ENCODE assay signal across 8 cellular contexts in genomic region chr19:55259540-55260210, GRCh38. TPM values are rescaled to one million over a fixed set of nuclear protein-coding genes. Genes with fewer than 3 reads are reported as not detected.
DNase-seq lines count a peak whose midpoint lies in the region; ATAC-seq and TF ChIP-seq lines count a peak whose summit lies in the region.

No MANE protein-coding gene starts in this region.

- POLR2A ChIA-PET in CD8-positive, alpha-beta T cell (lab: Charles Lee), result interaction anchor here (0.6 to 4.5 kb wide), 14 partner anchors 13 to 395 kb away, joined by 3 to 56 read pairs (median 6); partner anchors contain the start of genes HSPBP1, KMT5C, PPP1R12C and TMEM238

- ATAC-seq in CD8-positive, alpha-beta T cell, result no peak
- ATAC-seq in HG03457 (IDR thresholded peaks at IDR 0.05; ENCODE audit: unreplicated experiment) (no peak), HG03139 (IDR thresholded peaks at IDR 0.05; ENCODE audit: unreplicated experiment) (no peak)

- H3K4me3 ChIP-seq in CD8-positive, alpha-beta T cell (ENCODE audit: low read depth, low read length), result peak overlapping the region; percentile 80
- H3K4me3 ChIP-seq in OCI-LY3 (ENCODE audit: low read length), result peak overlapping the region; percentile 97

- H3K27ac Mint-ChIP-seq in CD8-positive, alpha-beta T cell, result peak overlapping the region; percentile 97
- peak overlapping the region; percentile 99 for H3K27ac Mint-ChIP-seq in nephron progenitor cell

- peak overlapping the region; percentile 87 for H3K27ac ChIP-seq in CD8-positive, alpha-beta T cell (ENCODE audit: low read depth, low read length)
- H3K27ac ChIP-seq in OCI-LY3 (ENCODE audit: low read length), result peak overlapping the region; percentile 99

- H3K36me3 ChIP-seq in CD8-positive, alpha-beta T cell (ENCODE audit: insufficient read depth, low read length), result no peaks in the 10 kb centered on the region
- H3K36me3 ChIP-seq in OCI-LY3 (replicated peaks; ENCODE audit: low read depth, low read length), result peaks cover 32% of the 10 kb centered on the region

- peaks cover 34% of the 10 kb centered on the region for H3K4me1 Mint-ChIP-seq in CD8-positive, alpha-beta T cell (ENCODE audit: low read depth)
- peaks cover 42% of the 10 kb centered on the region for H3K4me1 Mint-ChIP-seq in nephron progenitor cell

- H3K4me3 Mint-ChIP-seq in CD8-positive, alpha-beta T cell, result peak overlapping the region; percentile 94
- peak overlapping the region; percentile 84 for H3K4me3 Mint-ChIP-seq in nephron progenitor cell

- no peaks in the 10 kb centered on the region for H3K27me3 ChIP-seq in CD8-positive, alpha-beta T cell (ENCODE audit: insufficient read depth, low read length)
- no peaks in the 10 kb centered on the region for H3K27me3 ChIP-seq in OCI-LY3 (ENCODE audit: low read depth, low read length)

- H4K20me1 ChIP-seq in OCI-LY3 (ENCODE audit: insufficient read depth, low read length), result peaks cover 25% of the 10 kb centered on the region

- peak overlapping the region; percentile 37; the same call in 1 of the 2 replicates for H2AFZ ChIP-seq in OCI-LY3 (ENCODE audit: low read depth, low read length)

- peak overlapping the region; percentile 94 for H3K4me2 ChIP-seq in OCI-LY3 (ENCODE audit: low read length)

- H3K9me3 Mint-ChIP-seq in CD8-positive, alpha-beta T cell, result no peaks in the 10 kb centered on the region
- no peaks in the 10 kb centered on the region for H3K9me3 Mint-ChIP-seq in nephron progenitor cell

- no peak for DNase-seq in CD8-positive, alpha-beta T cell
- DNase-seq in ecto neural progenitor cell (ENCODE audit: low spot score), result peak; percentile 58
- peak; percentile 35 for DNase-seq in nephron progenitor cell
- no peak for DNase-seq in epidermal melanocyte (ENCODE audit: insufficient read length, low spot score)
- DNase-seq in NCI-H748 treated with DMSO at 0.1 percent for 48 hours (lab: John Stamatoyannopoulos, UW), result no peak

- no peaks in the 10 kb centered on the region for H3K9me3 ChIP-seq in CD8-positive, alpha-beta T cell (ENCODE audit: low read length)
- H3K9me3 ChIP-seq in OCI-LY3 (ENCODE audit: insufficient read depth, low read length), result no peaks in the 10 kb centered on the region

- intact Hi-C loops in CD8-positive, alpha-beta T cell (cut with DNase I, micrococcal nuclease), result loop anchor here (1.0 to 10.0 kb wide), 16 partner anchors 21 to 393 kb away; partner anchors contain the start of genes HSPBP1 (in 2 of the 2), KMT5C (in 2 of the 2), PPP1R12C (in 2 of the 2) and RPL28 (in 2 of the 2)

- CTCF ChIA-PET in CD8-positive, alpha-beta T cell (lab: Charles Lee), result interaction anchor here (0.6 to 3.7 kb wide), 10 partner anchors 19 to 373 kb away, joined by 3 to 18 read pairs (median 4); partner anchors contain the start of gene HSPBP1

- H3K27me3 Mint-ChIP-seq in CD8-positive, alpha-beta T cell (ENCODE audit: low read depth), result no peaks in the 10 kb centered on the region
- no peaks in the 10 kb centered on the region for H3K27me3 Mint-ChIP-seq in nephron progenitor cell (ENCODE audit: low read depth, poor library complexity)

- TF ChIP-seq CTCF in CD8-positive, alpha-beta T cell (IDR thresholded peaks at IDR 0.05), result no peak
- no peak for TF ChIP-seq CTCF in OCI-LY3 (IDR thresholded peaks at IDR 0.05; ENCODE audit: low read depth, low read length)
- no peak for TF ChIP-seq CTCF in nephron progenitor cell (IDR thresholded peaks at IDR 0.05)

- peaks cover 34% of the 10 kb centered on the region for H3K4me1 ChIP-seq in CD8-positive, alpha-beta T cell (ENCODE audit: insufficient read depth, low read length)
- peaks cover 24% of the 10 kb centered on the region for H3K4me1 ChIP-seq in OCI-LY3 (ENCODE audit: low read length)

- peaks cover 34% of the 10 kb centered on the region for H3K36me3 Mint-ChIP-seq in CD8-positive, alpha-beta T cell
- H3K36me3 Mint-ChIP-seq in nephron progenitor cell (ENCODE audit: low read depth), result peaks cover 15% of the 10 kb centered on the region

- peak overlapping the region; percentile 99 for H3K9ac ChIP-seq in OCI-LY3 (ENCODE audit: low read length)

- H3K79me2 ChIP-seq in OCI-LY3 (ENCODE audit: low read length), result peaks cover 50% of the 10 kb centered on the region

RNA-seq across cellular contexts. Expression of gene PPP6R1, which starts 0.9 kb away (rescaled TPM):
- total RNA-seq in CD8-positive, alpha-beta T cell, result 100 to 1,000 TPM; 163 to 172 TPM

RNA-seq across cellular contexts. Expression of gene HSPBP1, which starts 20.2 kb away (rescaled TPM):
- 10 to 100 TPM; 18.8 to 18.9 TPM for total RNA-seq in CD8-positive, alpha-beta T cell

RNA-seq across cellular contexts. Expression of gene BRSK1, which starts 24.1 kb away (rescaled TPM):
- total RNA-seq in CD8-positive, alpha-beta T cell, result 1 to 10 TPM; 5.2 to 6.0 TPM

RNA-seq across cellular contexts. Expression of gene TMEM86B, which starts 31.1 kb away (rescaled TPM):
- 1 to 10 TPM; 8.9 to 9.3 TPM for total RNA-seq in CD8-positive, alpha-beta T cell

RNA-seq across cellular contexts. Expression of gene PTPRH, which starts 50.4 kb away (rescaled TPM):
- not detected for total RNA-seq in CD8-positive, alpha-beta T cell

Comparison
In these comparisons a context has a peak if more than half of its experiments do, and no peak if none do; other contexts are left out.
1. DNase-seq: peak in ecto neural progenitor cell (single experiment) and nephron progenitor cell (single experiment); none in CD8-positive, alpha-beta T cell (0 of 7), epidermal melanocyte (single experiment) and NCI-H748 treated with DMSO at 0.1 percent for 48 hours (single experiment).